In genomic region chr2:72827495-72827894, GRCh38 we compare ENCODE assay signal across 13 cellular contexts.
"Had no signal": no experiment of that assay in that cellular context is flagged by ENCODE, and none has a peak within 500 bp of the region (broad histone marks: within the 10 kb centered on the region; RNA-seq: fewer than 3 reads in every experiment).

No MANE protein-coding gene starts in this region.

- H3K27ac ChIP-seq: dorsolateral prefrontal cortex, left lung, tibial artery had no signal

- H3K27ac Mint-ChIP-seq: memory B cell; natural killer cell treated with Interleukin-12 subunit alpha and Interleukin-12 subunit beta and Interleukin-15 and Interleukin-18, amount 100 ng/mL, for 72 hours; stimulated activated naive CD8-positive, alpha-beta T cell treated with anti-CD3 and anti-CD28 coated beads, Interleukin-15, amount 100 ng/mL, for 72 hours; T-helper 1 cell treated with Interleukin-12 subunit alpha and Interleukin-12 subunit beta and Interleukin-4 antibody, amounts not matched to agents 30 μg/mL and 1 μg/mL, for 36 hours had no signal

- H3K27me3 Mint-ChIP-seq: stimulated activated naive CD8-positive, alpha-beta T cell treated with anti-CD3 and anti-CD28 coated beads, Interleukin-15, amount 100 ng/mL, for 72 hours had no signal

- H3K4me3 ChIP-seq: dorsolateral prefrontal cortex, left lung, tibial artery had no signal

- H3K9me3 ChIP-seq: left lung, tibial artery had no signal

- H3K9me3 Mint-ChIP-seq: memory B cell; natural killer cell treated with Interleukin-12 subunit alpha and Interleukin-12 subunit beta and Interleukin-15 and Interleukin-18, amount 100 ng/mL, for 72 hours; stimulated activated naive CD8-positive, alpha-beta T cell treated with anti-CD3 and anti-CD28 coated beads, Interleukin-15, amount 100 ng/mL, for 72 hours; T-helper 1 cell treated with Interleukin-12 subunit alpha and Interleukin-12 subunit beta and Interleukin-4 antibody, amounts not matched to agents 30 μg/mL and 1 μg/mL, for 36 hours had no signal

- H3K27me3 ChIP-seq: dorsolateral prefrontal cortex, foreskin keratinocyte, tibial artery had no signal

- DNase-seq: activated CD4-positive, alpha-beta T cell treated with anti-CD3 and anti-CD28 coated beads, Interleukin-2, amount 50 U/mL, for 1 hour; activated naive CD4-positive, alpha-beta T cell treated with anti-CD3 and anti-CD28 coated beads, Interleukin-2, amount 50 U/mL, for 16 hours; activated T-cell treated with anti-CD3 and anti-CD28 coated beads, Interleukin-2, amount 50 U/mL, for 1 hour; dorsolateral prefrontal cortex; left lung; stimulated activated CD4-positive, alpha-beta T cell treated with anti-CD3 and anti-CD28 coated beads, Interleukin-15, amount 100 ng/mL, for 24 hours; stimulated activated CD4-positive, alpha-beta T cell treated with anti-CD3 and anti-CD28 coated beads, Interleukin-4, amount 100 ng/mL, for 4 hours; stimulated activated naive CD8-positive, alpha-beta T cell treated with anti-CD3 and anti-CD28 coated beads, Interleukin-15, amount 100 ng/mL, for 72 hours; tibial artery had no signal

- ATAC-seq: left lung; natural killer cell treated with Interleukin-12 subunit alpha and Interleukin-12 subunit beta and Interleukin-15 and Interleukin-18, amount 100 ng/mL, for 72 hours; stimulated activated naive CD8-positive, alpha-beta T cell treated with anti-CD3 and anti-CD28 coated beads, Interleukin-15, amount 100 ng/mL, for 72 hours had no signal

- H3K4me3 Mint-ChIP-seq: memory B cell; natural killer cell treated with Interleukin-12 subunit alpha and Interleukin-12 subunit beta and Interleukin-15 and Interleukin-18, amount 100 ng/mL, for 72 hours; stimulated activated naive CD8-positive, alpha-beta T cell treated with anti-CD3 and anti-CD28 coated beads, Interleukin-15, amount 100 ng/mL, for 72 hours; T-helper 1 cell treated with Interleukin-12 subunit alpha and Interleukin-12 subunit beta and Interleukin-4 antibody, amounts not matched to agents 30 μg/mL and 1 μg/mL, for 36 hours had no signal

- H3K36me3 ChIP-seq: left lung, tibial artery had no signal

- H3K36me3 Mint-ChIP-seq: memory B cell had no signal
